In genomic region chr14:90815567-90815816, GRCh38 we compare ENCODE assay signal across 9 cellular contexts. TPM values are rescaled to one million over a fixed set of nuclear protein-coding genes. Genes with fewer than 3 reads are reported as not detected.
DNase-seq lines count a peak whose midpoint lies in the region; ATAC-seq and TF ChIP-seq lines count a peak whose summit lies in the region.
"Had no signal": no experiment of that assay in that cellular context is flagged by ENCODE, and none has a peak within 500 bp of the region (broad histone marks: within the 10 kb centered on the region; RNA-seq: fewer than 3 reads in every experiment).

No MANE protein-coding gene starts in this region.

- H3K27me3 ChIP-seq in body of pancreas: no peaks in the 10 kb centered on the region
- H3K27me3 ChIP-seq in lower lobe of right lung (ENCODE audit: low read depth): no peaks in the 10 kb centered on the region
- H3K27me3 ChIP-seq in thoracic aorta (replicated peaks; ENCODE audit: insufficient read depth): no peaks in the 10 kb centered on the region

- H3K27ac ChIP-seq in body of pancreas (peak overlapping the region in 1 of 4 donors; percentile 44), lower lobe of right lung (no peak overlapping the region), thoracic aorta (no peak overlapping the region)

- H3K9me3 Mint-ChIP-seq in T-helper 2 cell treated with Interferon-gamma antibody and Interleukin-4, amounts not matched to agents 5 μg/mL and 100 μg/mL, for 36 hours: no peaks in the 10 kb centered on the region

- H3K4me1 ChIP-seq in body of pancreas (peaks cover 40% of the 10 kb centered on the region), lower lobe of right lung (peaks cover 14% of the 10 kb centered on the region), thoracic aorta (ENCODE audit: control insufficient read depth in 1 of 2, low read depth in 2 of 2) (peaks cover 3 to 19% of the 10 kb centered on the region in 2 donors)

- WGBS in body of pancreas, 2 donors: 7 to 19% methylated on average over 6 of the region's 6 CpGs

- DNase-seq in T-helper 2 cell treated with Interferon-gamma antibody and Interleukin-4, amounts not matched to agents 5 μg/mL and 100 μg/mL, for 36 hours (ENCODE audit: low spot score): no peak
- no peak for DNase-seq in T-helper 2 cell
- no peak for DNase-seq in body of pancreas
- DNase-seq in lower lobe of right lung: no peak
- no peak for DNase-seq in thoracic aorta (ENCODE audit: low spot score)
- no peak for DNase-seq in ureter (ENCODE audit: low spot score)
- DNase-seq in activated CD4-positive, alpha-beta T cell treated with anti-CD3 and anti-CD28 coated beads for 4 hours: no peak
- DNase-seq: activated CD4-positive, alpha-beta T cell treated with anti-CD3 and anti-CD28 coated beads for 1 hour had no signal

- H3K36me3 ChIP-seq in body of pancreas (replicated peaks in 1 of 2; ENCODE audit: insufficient read depth in 1 of 2, low read depth in 2 of 2): no peaks in the 10 kb centered on the region
- H3K36me3 ChIP-seq in lower lobe of right lung: no peaks in the 10 kb centered on the region
- H3K36me3 ChIP-seq in thoracic aorta: no peaks in the 10 kb centered on the region

- peak overlapping the region; percentile 59 for H3K4me3 Mint-ChIP-seq in T-helper 2 cell treated with Interferon-gamma antibody and Interleukin-4, amounts not matched to agents 5 μg/mL and 100 μg/mL, for 36 hours

- intact Hi-C loops in body of pancreas (cut with DNase I) (no loop called here), lower lobe of right lung (cut with DNase I) (no loop called here)

- no peaks in the 10 kb centered on the region for H3K9me3 ChIP-seq in body of pancreas
- no peaks in the 10 kb centered on the region for H3K9me3 ChIP-seq in lower lobe of right lung
- H3K9me3 ChIP-seq in thoracic aorta: no peaks in the 10 kb centered on the region

- H3K27me3 Mint-ChIP-seq in T-helper 2 cell treated with Interferon-gamma antibody and Interleukin-4, amounts not matched to agents 5 μg/mL and 100 μg/mL, for 36 hours (ENCODE audit: low read depth): peaks cover 38% of the 10 kb centered on the region

- ATAC-seq in body of pancreas (peak; percentile 12), lower lobe of right lung (no peak), thoracic aorta (ENCODE audit: insufficient number of reproducible peaks, low FRiP score, low read depth) (no peak), HG03457 (IDR thresholded peaks at IDR 0.05; ENCODE audit: unreplicated experiment) (no peak)

- H3K4me1 Mint-ChIP-seq in T-helper 2 cell treated with Interferon-gamma antibody and Interleukin-4, amounts not matched to agents 5 μg/mL and 100 μg/mL, for 36 hours (ENCODE audit: low read depth): peaks cover 4% of the 10 kb centered on the region

- no peaks in the 10 kb centered on the region for H3K36me3 Mint-ChIP-seq in T-helper 2 cell treated with Interferon-gamma antibody and Interleukin-4, amounts not matched to agents 5 μg/mL and 100 μg/mL, for 36 hours (ENCODE audit: low read depth)

- no peak for TF ChIP-seq POLR2A in body of pancreas (IDR thresholded peaks at IDR 0.05)

- H3K4me3 ChIP-seq in body of pancreas (peak overlapping the region; percentile 26 to 72), lower lobe of right lung (peak overlapping the region; percentile 60), thoracic aorta (peak overlapping the region; percentile 85)

- no peak overlapping the region for H3K27ac Mint-ChIP-seq in T-helper 2 cell treated with Interferon-gamma antibody and Interleukin-4, amounts not matched to agents 5 μg/mL and 100 μg/mL, for 36 hours

- TF ChIP-seq CTCF in body of pancreas (IDR thresholded peaks at IDR 0.05) (no peak), lower lobe of right lung (IDR thresholded peaks at IDR 0.05) (no peak), thoracic aorta (IDR thresholded peaks at IDR 0.05) (no peak)

RNA-seq across cellular contexts. Expression of gene TTC7B, which starts 0.7 kb away (rescaled TPM):
- 10 to 100 TPM; 15.3 to 44.2 TPM for total RNA-seq in body of pancreas
- 54.1 TPM for total RNA-seq in lower lobe of right lung
- total RNA-seq in thoracic aorta: 10 to 100 TPM; 38.9 to 56.3 TPM
- total RNA-seq in ureter: 68.8 TPM
